Comparison of ENCODE assay signal across 9 cellular contexts in genomic region chr9:129863059-129863690, GRCh38. TPM values are rescaled to one million over a fixed set of nuclear protein-coding genes. Genes with fewer than 3 reads are reported as not detected.
DNase-seq lines count a peak whose midpoint lies in the region; ATAC-seq and TF ChIP-seq lines count a peak whose summit lies in the region.
"Had no signal": no experiment of that assay in that cellular context is flagged by ENCODE, and none has a peak within 500 bp of the region (broad histone marks: within the 10 kb centered on the region; RNA-seq: fewer than 3 reads in every experiment).

No MANE protein-coding gene starts in this region.

- peak overlapping the region; percentile 34 for H3K27ac ChIP-seq in SJCRH30
- peak overlapping the region; percentile 73 for H3K27ac ChIP-seq in neutrophil
- no peak overlapping the region for H3K27ac ChIP-seq in osteoblast (ENCODE audit: low read depth, low read length)

- H3K27ac Mint-ChIP-seq in activated naive CD4-positive, alpha-beta T cell treated with anti-CD3 and anti-CD28 coated beads for 36 hours: peak overlapping the region; percentile 93

- TF ChIP-seq CTCF in neutrophil (IDR thresholded peaks at IDR 0.05): no peak
- TF ChIP-seq CTCF in osteoblast (IDR thresholded peaks at IDR 0.05; ENCODE audit: extremely low read depth, low read depth, low read length): no peak

- DNase-seq in ELR (ENCODE audit: low read depth) (peak; percentile 88), SJCRH30 (peak; percentile 98 to 99), osteoblast (ENCODE audit: insufficient read length, low spot score, missing footprints) (no peak)
- peak; percentile 80 for DNase-seq in activated naive CD4-positive, alpha-beta T cell treated with anti-CD3 and anti-CD28 coated beads for 36 hours
- DNase-seq: anterior cingulate cortex had no signal

- peaks cover 68% of the 10 kb centered on the region for H3K4me1 Mint-ChIP-seq in activated naive CD4-positive, alpha-beta T cell treated with anti-CD3 and anti-CD28 coated beads for 36 hours (ENCODE audit: low read depth)

- CTCF ChIA-PET in activated naive CD4-positive, alpha-beta T cell treated with anti-CD3 and anti-CD28 coated beads for 36 hours (lab: Charles Lee): no interaction called here

- no peaks in the 10 kb centered on the region for H3K79me2 ChIP-seq in osteoblast (ENCODE audit: insufficient read depth, low read length)

- ATAC-seq in GM21381 (IDR thresholded peaks at IDR 0.05; ENCODE audit: unreplicated experiment): no peak
- ATAC-seq in GM19467 (IDR thresholded peaks at IDR 0.05; ENCODE audit: unreplicated experiment): no peak
- ATAC-seq in HG03139 (IDR thresholded peaks at IDR 0.05; ENCODE audit: unreplicated experiment): no peak

- no peaks in the 10 kb centered on the region for H3K27me3 Mint-ChIP-seq in activated naive CD4-positive, alpha-beta T cell treated with anti-CD3 and anti-CD28 coated beads for 36 hours (ENCODE audit: low read depth)

- peak overlapping the region; percentile 29 for H3K4me3 Mint-ChIP-seq in activated naive CD4-positive, alpha-beta T cell treated with anti-CD3 and anti-CD28 coated beads for 36 hours

- H3K4me3 ChIP-seq in SJCRH30 (no peak overlapping the region), neutrophil (ENCODE audit: low read depth in 1 of 2, low read length in 1 of 2) (no peak overlapping the region), osteoblast (ENCODE audit: insufficient read depth, low read length) (no peak overlapping the region)

- intact Hi-C loops in activated naive CD4-positive, alpha-beta T cell treated with anti-CD3 and anti-CD28 coated beads for 36 hours (cut with micrococcal nuclease): no loop called here

- no peak overlapping the region for H3K4me2 ChIP-seq in osteoblast (ENCODE audit: insufficient read depth, low read length)

- no peak overlapping the region for H2AFZ ChIP-seq in osteoblast (ENCODE audit: low read length)

- peaks cover 3% of the 10 kb centered on the region for H4K20me1 ChIP-seq in osteoblast (ENCODE audit: insufficient read depth, low read length)

- peaks cover 37% of the 10 kb centered on the region for H3K36me3 Mint-ChIP-seq in activated naive CD4-positive, alpha-beta T cell treated with anti-CD3 and anti-CD28 coated beads for 36 hours (ENCODE audit: low read depth)

- H3K4me1 ChIP-seq in SJCRH30: peaks cover 9% of the 10 kb centered on the region
- peaks cover 20 to 22% of the 10 kb centered on the region in 2 experiments for H3K4me1 ChIP-seq in neutrophil (ENCODE audit: control insufficient read depth in 1 of 2, insufficient read depth in 1 of 2, low read depth in 1 of 2, low read length in 1 of 2)
- H3K4me1 ChIP-seq in osteoblast (ENCODE audit: insufficient read depth, low read length): no peaks in the 10 kb centered on the region

- no peaks in the 10 kb centered on the region for H3K9me3 Mint-ChIP-seq in activated naive CD4-positive, alpha-beta T cell treated with anti-CD3 and anti-CD28 coated beads for 36 hours

- H3K36me3 ChIP-seq in SJCRH30: 0 out of 2 replicates have a peak, but pooled peaks cover 4% of the 10 kb centered on the region
- H3K36me3 ChIP-seq in neutrophil: peaks cover 60% of the 10 kb centered on the region
- H3K36me3 ChIP-seq in osteoblast (ENCODE audit: insufficient read depth, low read length): peaks cover 50% of the 10 kb centered on the region

- H3K27me3 ChIP-seq in SJCRH30 (no peaks in the 10 kb centered on the region), neutrophil (no peaks in the 10 kb centered on the region), osteoblast (ENCODE audit: insufficient read depth, low read length) (no peaks in the 10 kb centered on the region)

- H3K9me3 ChIP-seq in SJCRH30 (replicated peaks): no peaks in the 10 kb centered on the region
- no peaks in the 10 kb centered on the region for H3K9me3 ChIP-seq in neutrophil
- no peaks in the 10 kb centered on the region for H3K9me3 ChIP-seq in osteoblast (ENCODE audit: low read depth, low read length)

RNA-seq across cellular contexts. Expression of gene USP20, which starts 27.9 kb away (rescaled TPM):
- 15.1 and 17.0 TPM in 2 replicates for total RNA-seq in SJCRH30 (2014; rRNA removed; shearing (Covaris generic))
- total RNA-seq in activated naive CD4-positive, alpha-beta T cell treated with anti-CD3 and anti-CD28 coated beads for 36 hours: 10 to 100 TPM; 54.7 to 54.9 TPM
- 9.1 and 10.5 TPM in 2 replicates for total RNA-seq in osteoblast

RNA-seq across cellular contexts. Expression of gene C9orf78, which starts 28.1 kb away (rescaled TPM):
- total RNA-seq in SJCRH30 (2014; rRNA removed; shearing (Covaris generic)): 74.1 and 76.0 TPM in 2 replicates
- 10 to 100 TPM; 45.3 to 45.7 TPM for total RNA-seq in activated naive CD4-positive, alpha-beta T cell treated with anti-CD3 and anti-CD28 coated beads for 36 hours
- 30.8 and 41.0 TPM in 2 replicates for total RNA-seq in osteoblast

RNA-seq across cellular contexts. Expression of gene TOR1A, which starts 39.2 kb away (rescaled TPM):
- 44.7 and 45.6 TPM in 2 replicates for total RNA-seq in SJCRH30 (2014; rRNA removed; shearing (Covaris generic))
- total RNA-seq in activated naive CD4-positive, alpha-beta T cell treated with anti-CD3 and anti-CD28 coated beads for 36 hours: 10 to 100 TPM; 26.2 to 28.2 TPM
- total RNA-seq in osteoblast: 52.1 and 52.5 TPM in 2 replicates
